18 cellular contexts compared by ENCODE assay signal in genomic region chr6:8029243-8029870, GRCh38. TPM values are rescaled to one million over a fixed set of nuclear protein-coding genes. Genes with fewer than 3 reads are reported as not detected.
A peak's percentile ranks its signal among the peaks of the same experiment; 100 is the strongest.
DNase-seq lines count a peak whose midpoint lies in the region; ATAC-seq, FAIRE-seq and TF ChIP-seq lines count a peak whose summit lies in the region.
"Had no signal": no experiment of that assay in that cellular context is flagged by ENCODE, and none has a peak within 500 bp of the region (broad histone marks: within the 10 kb centered on the region; RNA-seq: fewer than 3 reads in every experiment).

No MANE protein-coding gene starts in this region.

- H3K4me1 ChIP-seq in pancreas (peaks cover 6 to 17% (median 13%) of the 10 kb centered on the region in 3 donors), transverse colon (peaks cover 0 to 3% (median 0%) of the 10 kb centered on the region in 4 donors)
- H3K4me1 ChIP-seq: testis had no signal

- DNase-seq in DMS 273 (lab: John Stamatoyannopoulos, UW; ENCODE audit: unreplicated experiment) (peak; percentile 46), DMS 273 treated with DMSO at 0.1 percent for 48 hours (lab: John Stamatoyannopoulos, UW) (no peak), NCI-H526 (lab: John Stamatoyannopoulos, UW) (peak; percentile 3 to 68), fibroblast of pulmonary artery (ENCODE audit: low read depth) (peak; percentile 34), pancreas (no peak), transverse colon (no peak), HPDE6-E6E7 (ENCODE audit: extremely low spot score) (no peak), midbrain (lab: John Stamatoyannopoulos, UW) (no peak)
- DNase-seq: activated CD8-positive, alpha-beta memory T cell treated with anti-CD3 and anti-CD28 coated beads, Interleukin-2, amount 50 U/mL, for 4 hours; Caco-2; esophagus squamous epithelium; NCI-H510A; SIG-M5; testis; WERI-Rb-1 had no signal

- FAIRE-seq in pancreas (lab: Jason Lieb, UNC) = no peak
- FAIRE-seq: colon had no signal

- TF ChIP-seq EP300 in transverse colon (IDR thresholded peaks at IDR 0.05; ENCODE audit: low read depth) = no peak

- WGBS in pancreas, 2 donors = 43 to 45% methylated on average over 6 of the region's 6 CpGs
- WGBS in transverse colon (ENCODE audit: low coverage in 1 of 2), 2 donors = 65 to 73% methylated on average over 5 to 6 of the region's 6 CpGs

- H3K27me3 ChIP-seq in pancreas (no peaks in the 10 kb centered on the region), transverse colon (no peaks in the 10 kb centered on the region)
- H3K27me3 ChIP-seq: esophagus squamous epithelium, testis had no signal

- H3K36me3 ChIP-seq in pancreas = no peaks in the 10 kb centered on the region
- no peaks in the 10 kb centered on the region for H3K36me3 ChIP-seq in transverse colon

- TF ChIP-seq CTCF in fibroblast of pulmonary artery (IDR thresholded peaks at IDR 0.05; ENCODE audit: low read length, missing control alignments) (no peak), pancreas (IDR thresholded peaks at IDR 0.05) (no peak), transverse colon (IDR thresholded peaks at IDR 0.05) (no peak)

- in situ Hi-C loops in transverse colon (cut with MboI; ENCODE audit: low pct_ligation_motif_present in 1 of 4, low pct_unique_long_range_greater_than_20kb in 1 of 4, low sequenced_read_pairs in 3 of 4) = no loop called here

- ATAC-seq in pancreas = peak; percentile 14 to 70 (median 38)

- no peak overlapping the region for H3K27ac ChIP-seq in pancreas
- no peak overlapping the region for H3K27ac ChIP-seq in transverse colon
- H3K27ac ChIP-seq: 22Rv1, HL-60, testis, WERI-Rb-1 had no signal

- no peak for TF ChIP-seq POLR2A in transverse colon (IDR thresholded peaks at IDR 0.05)

- no peaks in the 10 kb centered on the region for H3K9me3 ChIP-seq in pancreas
- no peaks in the 10 kb centered on the region for H3K9me3 ChIP-seq in transverse colon
- H3K9me3 ChIP-seq: Caco-2, esophagus squamous epithelium, testis had no signal

- no peak overlapping the region for H3K4me3 ChIP-seq in fibroblast of pulmonary artery (replicated peaks; ENCODE audit: low read depth, low read length)
- no peak overlapping the region for H3K4me3 ChIP-seq in pancreas
- H3K4me3 ChIP-seq in transverse colon = no peak overlapping the region
- H3K4me3 ChIP-seq: esophagus squamous epithelium, testis had no signal

- intact Hi-C loops in pancreas (cut with DNase I) (no loop called here), transverse colon (cut with DNase I; ENCODE audit: low total_unique reads) (no loop called here)

RNA-seq across cellular contexts. Expression of gene BLOC1S5, which starts 34.8 kb away (rescaled TPM):
- total RNA-seq in pancreas = 1 to 10 TPM; 3.2 to 9.0 (median 5.3) TPM
- polyA plus RNA-seq in pancreas = 1 to 10 TPM; 2.6 to 4.8 TPM
- 10 to 100 TPM in 2 of 4 donors, 1 to 10 TPM in 2; 2.0 to 12.7 (median 10.3) TPM for total RNA-seq in transverse colon

Comparison
In these comparisons a context has a peak if more than half of its experiments do, and no peak if none do; other contexts are left out.
1. DNase-seq: peak in DMS 273 (single experiment), NCI-H526 (2 of 2) and fibroblast of pulmonary artery (single experiment); none in DMS 273 treated with DMSO at 0.1 percent for 48 hours (single experiment), pancreas (0 of 6), transverse colon (single experiment), HPDE6-E6E7 (single experiment) and midbrain (single experiment).